In the genomic region with DNA sequence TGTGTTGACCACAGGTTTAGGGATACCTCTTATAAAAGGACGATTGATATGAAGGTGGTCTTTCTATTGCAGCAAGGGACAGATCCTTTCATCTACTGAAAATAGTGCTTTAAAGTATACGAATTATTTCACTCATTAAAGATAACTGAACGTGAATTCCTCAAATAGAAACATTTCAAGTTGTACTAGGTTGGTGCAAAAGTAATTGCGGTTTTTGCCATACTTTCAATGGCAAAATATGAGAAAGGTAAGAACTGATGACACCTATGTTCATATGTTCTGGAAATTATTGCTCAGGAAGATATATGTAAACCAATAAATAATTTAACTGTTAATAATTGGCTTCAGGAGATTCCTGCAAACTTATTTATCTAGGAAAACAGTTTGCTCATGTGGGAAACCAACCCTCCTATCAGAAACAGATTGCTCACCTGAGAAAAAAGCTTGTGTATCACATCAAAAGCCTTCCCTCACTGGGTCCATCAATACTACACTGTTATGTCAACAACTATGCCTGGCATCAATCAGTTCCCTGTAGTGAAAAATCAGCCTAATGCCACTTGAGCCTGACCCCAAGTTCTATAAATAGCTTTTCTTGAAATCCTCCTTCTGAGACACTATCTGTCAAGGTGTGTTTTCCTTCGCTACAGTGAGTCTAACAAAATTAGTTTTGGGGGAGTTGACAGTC, we compare ENCODE assay signal across 8 cellular contexts.
"Had no signal": no experiment of that assay in that cellular context is flagged by ENCODE, and none has a peak within 500 bp of the region (broad histone marks: within the 10 kb centered on the region; RNA-seq: fewer than 3 reads in every experiment).

No MANE protein-coding gene starts in this region.

- ATAC-seq: GM23338, K562 had no signal

- H3K9me3 Mint-ChIP-seq: GM23338, H9, HFFc6 had no signal

- H3K27ac Mint-ChIP-seq: GM23338, H9, HFFc6 had no signal

- H2AFZ ChIP-seq: GM23338 had no signal

- H3K27ac ChIP-seq: HL-60 had no signal

- H3K4me3 ChIP-seq: GM23338, K562 had no signal

- H3K4me3 Mint-ChIP-seq: GM23338, H9, HFFc6 had no signal

- DNase-seq: H9, HCEC 1CT, HFFc6, IMR-90, KG1 had no signal

- H3K4me2 ChIP-seq: GM23338 had no signal
